23 cellular contexts compared by ENCODE assay signal in genomic region chr2:182814804-182815203, GRCh38. TPM values are rescaled to one million over a fixed set of nuclear protein-coding genes. Genes with fewer than 3 reads are reported as not detected.
"Had no signal": no experiment of that assay in that cellular context is flagged by ENCODE, and none has a peak within 500 bp of the region (broad histone marks: within the 10 kb centered on the region; RNA-seq: fewer than 3 reads in every experiment).

No MANE protein-coding gene starts in this region.

- FAIRE-seq: keratinocyte had no signal

- DNase-seq: colonic mucosa; effector CD8-positive, alpha-beta T cell; endodermal cell; foreskin fibroblast; gastrocnemius medialis; head of caudate nucleus; left ventricle myocardium superior; lower lobe of right lung; natural killer cell; sigmoid colon; stimulated activated CD4-positive, alpha-beta T cell treated with anti-CD3 and anti-CD28 coated beads, Interleukin-2, amount 100 ng/mL, for 24 hours; stimulated activated CD4-positive, alpha-beta T cell treated with anti-CD3 and anti-CD28 coated beads, Interleukin-4, amount 100 ng/mL, for 24 hours; stimulated activated naive B cell treated with anti-CD40 and anti-IgM and Interleukin-4, amounts not matched to agents 10 μg/mL and 1 μg/mL and 100 μg/mL, for 72 hours; upper lobe of right lung; uterus had no signal

- ATAC-seq: esophagus mucosa, gastrocnemius medialis, left ventricle myocardium superior, natural killer cell had no signal

- H3K27ac ChIP-seq: colonic mucosa, epithelial cell of prostate, gastrocnemius medialis, lower lobe of right lung, neutrophil, parathyroid adenoma, sigmoid colon, thoracic aorta, tibial nerve, upper lobe of right lung, uterus had no signal

- H2AFZ ChIP-seq: parathyroid adenoma had no signal

- H3K9me3 ChIP-seq: colonic mucosa, gastrocnemius medialis, lower lobe of right lung, neutrophil, sigmoid colon, thoracic aorta, tibial nerve, upper lobe of right lung, uterus had no signal

- H3K9ac ChIP-seq: parathyroid adenoma had no signal

- H3K4me1 ChIP-seq: colonic mucosa, lower lobe of right lung, parathyroid adenoma, upper lobe of right lung, uterus had no signal

- H3K36me3 ChIP-seq: colonic mucosa, gastrocnemius medialis, lower lobe of right lung, neutrophil, sigmoid colon, thoracic aorta, tibial nerve, upper lobe of right lung, uterus had no signal

- H3K27me3 ChIP-seq: colonic mucosa, gastrocnemius medialis, neutrophil, sigmoid colon, tibial nerve, upper lobe of right lung, uterus had no signal

- H3K4me3 ChIP-seq: colonic mucosa, gastrocnemius medialis, lower lobe of right lung, sigmoid colon, thoracic aorta, tibial nerve, upper lobe of right lung, uterus had no signal

- H3K79me2 ChIP-seq: parathyroid adenoma had no signal

RNA-seq across cellular contexts. Expression of gene FRZB, which starts 51.6 kb away (rescaled TPM):
- total RNA-seq: glomerular endothelial cell, natural killer cell had no signal
